ENCODE assay signal across 9 cellular contexts in the genomic region with DNA sequence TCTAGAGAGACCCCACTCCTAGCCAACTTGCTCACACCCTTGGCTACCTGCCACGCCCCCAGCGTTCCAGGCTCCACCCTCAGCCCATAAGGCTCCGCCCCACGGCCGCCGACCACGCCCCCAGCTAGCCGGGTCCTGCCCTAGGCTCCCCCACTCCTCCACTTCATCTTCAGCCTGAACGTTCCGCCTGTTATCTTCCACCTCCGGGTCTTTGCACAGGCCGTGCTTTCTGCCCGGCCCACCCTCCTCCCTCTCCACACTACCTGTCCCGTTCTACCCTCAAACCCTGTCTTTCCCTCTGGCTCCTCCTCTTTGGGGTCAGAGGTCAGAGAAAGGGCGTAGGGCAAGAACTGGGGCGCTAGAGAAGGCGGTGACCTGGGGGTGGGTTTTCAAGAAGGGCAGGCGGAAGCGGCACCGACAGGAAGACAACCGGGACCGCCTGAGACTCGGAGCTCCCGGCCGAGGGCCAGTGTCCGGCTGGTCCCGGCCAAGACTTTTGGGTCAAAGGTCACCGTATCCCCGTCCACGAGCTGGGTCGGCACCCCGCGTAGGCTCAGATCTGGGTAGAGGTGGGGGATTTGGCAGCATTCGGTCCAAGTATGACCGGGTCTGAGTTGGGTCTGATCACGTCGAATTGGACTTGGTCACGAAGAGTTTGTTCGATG. TPM values are rescaled to one million over a fixed set of nuclear protein-coding genes. Genes with fewer than 3 reads are reported as not detected.
DNase-seq lines count a peak whose midpoint lies in the region; ATAC-seq and TF ChIP-seq lines count a peak whose summit lies in the region.
"Had no signal": no experiment of that assay in that cellular context is flagged by ENCODE, and none has a peak within 500 bp of the region (broad histone marks: within the 10 kb centered on the region; RNA-seq: fewer than 3 reads in every experiment).

No MANE protein-coding gene starts in this region.

- no peaks in the 10 kb centered on the region for H3K9me3 Mint-ChIP-seq in T-helper 2 cell treated with Interferon-gamma antibody and Interleukin-4, amounts not matched to agents 5 μg/mL and 100 μg/mL, for 36 hours

- H3K4me3 ChIP-seq in mononuclear cell (ENCODE audit: low read length) (peak overlapping the region; percentile 24), upper lobe of right lung (peak overlapping the region; percentile 42)

- H3K27me3 Mint-ChIP-seq in T-helper 2 cell treated with Interferon-gamma antibody and Interleukin-4, amounts not matched to agents 5 μg/mL and 100 μg/mL, for 36 hours (ENCODE audit: low read depth), result peaks cover 41% of the 10 kb centered on the region

- H3K27me3 ChIP-seq in mononuclear cell (ENCODE audit: insufficient read depth, low read length) (peaks cover 37% of the 10 kb centered on the region), upper lobe of right lung (peaks cover 36% of the 10 kb centered on the region)

- H3K9me3 ChIP-seq in mononuclear cell (ENCODE audit: low read depth, low read length) (no peaks in the 10 kb centered on the region), upper lobe of right lung (no peaks in the 10 kb centered on the region)

- H3K36me3 ChIP-seq in upper lobe of right lung, result no peaks in the 10 kb centered on the region

- intact Hi-C loops in upper lobe of right lung (cut with DNase I), result no loop called here

- peak overlapping the region; percentile 1 for H3K27ac ChIP-seq in upper lobe of right lung

- H3K4me3 Mint-ChIP-seq in T-helper 2 cell treated with Interferon-gamma antibody and Interleukin-4, amounts not matched to agents 5 μg/mL and 100 μg/mL, for 36 hours, result peak overlapping the region; percentile 88

- no peak overlapping the region for H3K27ac Mint-ChIP-seq in T-helper 2 cell treated with Interferon-gamma antibody and Interleukin-4, amounts not matched to agents 5 μg/mL and 100 μg/mL, for 36 hours

- H3K4me1 Mint-ChIP-seq in T-helper 2 cell treated with Interferon-gamma antibody and Interleukin-4, amounts not matched to agents 5 μg/mL and 100 μg/mL, for 36 hours (ENCODE audit: low read depth), result peaks cover 8% of the 10 kb centered on the region

- ATAC-seq in upper lobe of right lung, result peak; percentile 42
- ATAC-seq in GM18868 (IDR thresholded peaks at IDR 0.05; ENCODE audit: unreplicated experiment), result no peak

- no peak for TF ChIP-seq CTCF in upper lobe of right lung (IDR thresholded peaks at IDR 0.05)

- peak; percentile 56 for DNase-seq in G401 (ENCODE audit: low spot score)
- DNase-seq in HUDEP-2 (lab: John Stamatoyannopoulos, UW; ENCODE audit: unreplicated experiment in 76 of 76), result peak in 75 of 76 experiments; percentile 56 to 98 (median 83)
- no peak for DNase-seq in T-helper 2 cell treated with Interferon-gamma antibody and Interleukin-4, amounts not matched to agents 5 μg/mL and 100 μg/mL, for 36 hours (ENCODE audit: low spot score)
- peak; percentile 90 for DNase-seq in ecto neural progenitor cell (ENCODE audit: low spot score)
- peak; percentile 77 for DNase-seq in upper lobe of right lung
- DNase-seq in NCI-H1694 treated with DMSO at 0.1 percent for 48 hours (lab: John Stamatoyannopoulos, UW), result no peak

- H3K4me1 ChIP-seq in mononuclear cell (ENCODE audit: insufficient read depth, low read length), result peaks cover 24% of the 10 kb centered on the region
- H3K4me1 ChIP-seq in upper lobe of right lung, result peaks cover 10% of the 10 kb centered on the region

- in situ Hi-C loops in G401 (cut with HindIII; ENCODE audit: low sequenced_read_pairs), result no loop called here

- H3K36me3 Mint-ChIP-seq in T-helper 2 cell treated with Interferon-gamma antibody and Interleukin-4, amounts not matched to agents 5 μg/mL and 100 μg/mL, for 36 hours (ENCODE audit: low read depth), result no peaks in the 10 kb centered on the region

RNA-seq across cellular contexts. Expression of a gene that starts 2.2 kb away (rescaled TPM):
- 11.1 and 17.0 TPM in 2 replicates for total RNA-seq in G401 (2014; rRNA removed; shearing (Covaris generic))
- not detected for total RNA-seq in mononuclear cell
- total RNA-seq in upper lobe of right lung, result 7.6 TPM
- total RNA-seq: T-helper 2 cell treated with Interferon-gamma antibody and Interleukin-4, amounts not matched to agents 100 ng/mL and 5 ng/mL, for 36 hours had no signal

RNA-seq across cellular contexts. Expression of a gene that starts 20.1 kb away (rescaled TPM):
- 0.14 and 2.0 TPM in 2 replicates for total RNA-seq in G401 (2014; rRNA removed; shearing (Covaris generic))
- total RNA-seq in mononuclear cell (3.8 TPM), upper lobe of right lung (1.9 TPM)

RNA-seq across cellular contexts. Expression of a gene that starts 31.0 kb away (rescaled TPM):
- total RNA-seq in G401 (2014; rRNA removed; shearing (Covaris generic)), result 30.4 and 67.0 TPM in 2 replicates
- total RNA-seq in mononuclear cell (4.3 TPM), upper lobe of right lung (8.2 TPM)

RNA-seq across cellular contexts. Expression of a gene that starts 50.3 kb away (rescaled TPM):
- 0.37 and 0.47 TPM in 2 replicates for total RNA-seq in G401 (2014; rRNA removed; shearing (Covaris generic))
- total RNA-seq in mononuclear cell (7.7 TPM), upper lobe of right lung (4.9 TPM)

RNA-seq across cellular contexts. Expression of a gene that starts 50.4 kb away (rescaled TPM):
- 77.6 and 103 TPM in 2 replicates for total RNA-seq in G401 (2014; rRNA removed; shearing (Covaris generic))
- total RNA-seq in mononuclear cell (769 TPM), upper lobe of right lung (554 TPM)

Comparison
In these comparisons a context has a peak if more than half of its experiments do, and no peak if none do; other contexts are left out.
1. DNase-seq: peak in G401 (single experiment), HUDEP-2 (75 of 76), ecto neural progenitor cell (single experiment) and upper lobe of right lung (single experiment); none in T-helper 2 cell treated with Interferon-gamma antibody and Interleukin-4, amounts not matched to agents 5 μg/mL and 100 μg/mL, for 36 hours (single experiment) and NCI-H1694 treated with DMSO at 0.1 percent for 48 hours (single experiment).